ENCODE assay signal across 14 cellular contexts in the genomic region with DNA sequence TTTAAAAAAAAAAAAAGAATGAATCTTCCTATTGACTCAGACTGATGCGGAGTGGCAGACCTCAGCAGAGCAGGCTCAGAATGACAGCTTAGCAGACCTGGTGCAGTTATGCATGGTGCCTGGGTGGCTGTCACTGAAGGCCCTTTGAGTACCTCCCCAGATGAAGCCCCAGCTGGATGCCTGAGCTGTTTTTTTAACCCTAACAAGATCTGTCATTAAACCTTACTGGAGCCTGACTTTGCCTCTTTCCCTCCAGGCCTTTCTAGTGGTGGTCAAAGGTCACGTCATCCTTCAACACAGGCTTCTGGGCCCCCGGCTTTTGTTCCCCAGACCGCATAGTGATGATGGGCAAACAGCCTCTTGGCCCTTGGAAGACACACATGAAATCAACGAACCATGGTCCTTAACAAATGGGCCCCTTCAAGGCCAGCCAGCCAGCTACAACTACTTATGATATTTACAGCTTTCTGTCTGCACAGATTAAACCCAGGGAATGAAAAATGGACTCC.
DNase-seq lines count a peak whose midpoint lies in the region; ATAC-seq and TF ChIP-seq lines count a peak whose summit lies in the region.
"Had no signal": no experiment of that assay in that cellular context is flagged by ENCODE, and none has a peak within 500 bp of the region (broad histone marks: within the 10 kb centered on the region; RNA-seq: fewer than 3 reads in every experiment).

No MANE protein-coding gene starts in this region.

- no peak overlapping the region for H3K23ac ChIP-seq in trophoblast cell (ENCODE audit: low read length)

- H3K27ac ChIP-seq in endodermal cell (ENCODE audit: low read depth, low read length) (no peak overlapping the region), uterus (peak overlapping the region; percentile 9 to 19), trophoblast cell (ENCODE audit: low read depth, low read length) (no peak overlapping the region)
- H3K27ac ChIP-seq: thoracic aorta had no signal

- peaks cover 5% of the 10 kb centered on the region for H3K27me3 Mint-ChIP-seq in endodermal cell (ENCODE audit: insufficient read depth)
- H3K27me3 Mint-ChIP-seq in endothelial cell (ENCODE audit: unreplicated experiment), result peaks cover 10% of the 10 kb centered on the region

- TF ChIP-seq CTCF in endodermal cell (conservative IDR thresholded peaks at IDR 0.05) (no peak), uterus (IDR thresholded peaks at IDR 0.05) (no peak), endothelial cell (IDR thresholded peaks at IDR 0.05; ENCODE audit: unreplicated experiment) (no peak)

- H3K27me3 ChIP-seq in endodermal cell (ENCODE audit: control insufficient read depth, insufficient read depth, low read length, poor library complexity, severe bottlenecking) (no peaks in the 10 kb centered on the region), uterus (no peaks in the 10 kb centered on the region), trophoblast cell (ENCODE audit: insufficient read depth, low read length) (no peaks in the 10 kb centered on the region)

- H3K4me1 Mint-ChIP-seq in endodermal cell, result peaks cover 34% of the 10 kb centered on the region
- peaks cover 23% of the 10 kb centered on the region for H3K4me1 Mint-ChIP-seq in endothelial cell (ENCODE audit: unreplicated experiment)
- H3K4me1 Mint-ChIP-seq: naive B cell had no signal

- H4K8ac ChIP-seq in trophoblast cell (ENCODE audit: low read depth, low read length), result no peak overlapping the region

- H4K91ac ChIP-seq in trophoblast cell (ENCODE audit: low read depth, low read length), result no peak overlapping the region

- no peak overlapping the region for H2BK5ac ChIP-seq in trophoblast cell (ENCODE audit: low read depth, low read length, poor library complexity)

- no peak overlapping the region for H3K4me3 Mint-ChIP-seq in endodermal cell
- no peak overlapping the region for H3K4me3 Mint-ChIP-seq in endothelial cell (ENCODE audit: unreplicated experiment)
- H3K4me3 Mint-ChIP-seq: naive B cell had no signal

- H2AK5ac ChIP-seq in trophoblast cell (ENCODE audit: low read length), result no peak overlapping the region

- H3K4ac ChIP-seq in trophoblast cell (ENCODE audit: low read depth, low read length), result no peak overlapping the region

- 47 to 79% methylated on average over 3 to 5 of the region's 5 CpGs for WGBS in endodermal cell (ENCODE audit: insufficient coverage in 1 of 2, insufficient read length in 1 of 2), 2 experiments
- no CpG with 5 or more reads among the region's 5 CpGs for WGBS in trophoblast cell (ENCODE audit: extremely low coverage, insufficient coverage, insufficient read length)

- H3K4me3 ChIP-seq in endodermal cell (ENCODE audit: low read length) (no peak overlapping the region), uterus (no peak overlapping the region), trophoblast cell (ENCODE audit: low read depth, low read length) (no peak overlapping the region)
- H3K4me3 ChIP-seq: thoracic aorta had no signal

- no peak overlapping the region for H3K4me2 ChIP-seq in trophoblast cell (ENCODE audit: low read length)

- H3K36me3 ChIP-seq in endodermal cell (ENCODE audit: control insufficient read depth, insufficient read depth, low read length) (no peaks in the 10 kb centered on the region), uterus (peaks cover 0 to 2% of the 10 kb centered on the region in 2 donors), trophoblast cell (ENCODE audit: control insufficient read depth in 1 of 2, insufficient read depth in 2 of 2, low read length in 2 of 2) (no peaks in the 10 kb centered on the region)
- H3K36me3 ChIP-seq: thoracic aorta had no signal

- H3K9me3 Mint-ChIP-seq in endodermal cell (peaks cover 2% of the 10 kb centered on the region), endothelial cell (ENCODE audit: unreplicated experiment) (no peaks in the 10 kb centered on the region)

- no peak overlapping the region for H3K18ac ChIP-seq in trophoblast cell (ENCODE audit: low read length)

- no peak overlapping the region for H4K12ac ChIP-seq in trophoblast cell (ENCODE audit: low read depth, low read length)

- no peaks in the 10 kb centered on the region for H3K79me2 ChIP-seq in trophoblast cell (ENCODE audit: control insufficient read depth, insufficient read depth, low read length, poor library complexity)

- no peak overlapping the region for H2BK12ac ChIP-seq in trophoblast cell (ENCODE audit: low read length)

- H3K4me1 ChIP-seq in endodermal cell (ENCODE audit: control insufficient read depth, insufficient read depth, low read length), result no peaks in the 10 kb centered on the region
- peaks cover 0 to 3% of the 10 kb centered on the region in 2 donors for H3K4me1 ChIP-seq in uterus
- peaks cover 0 to 7% of the 10 kb centered on the region in 2 experiments for H3K4me1 ChIP-seq in trophoblast cell (ENCODE audit: control insufficient read depth in 1 of 2, insufficient read depth in 2 of 2, low read length in 2 of 2)

- no peak for ATAC-seq in HG03439 (IDR thresholded peaks at IDR 0.05; ENCODE audit: unreplicated experiment)

- H2BK120ac ChIP-seq in trophoblast cell (ENCODE audit: insufficient read depth, low read length, poor library complexity), result no peak overlapping the region

- H3K9ac ChIP-seq in endodermal cell (ENCODE audit: extremely low read depth, low read length, poor library complexity, severe bottlenecking), result no peak overlapping the region
- no peak overlapping the region for H3K9ac ChIP-seq in trophoblast cell (ENCODE audit: low read length)

- intact Hi-C loops in uterus (cut with DNase I; ENCODE audit: low total_unique reads), result no loop called here

- no peak overlapping the region for H2AFZ ChIP-seq in trophoblast cell (ENCODE audit: insufficient read depth, low read length, poor library complexity)

- H3K14ac ChIP-seq in trophoblast cell (ENCODE audit: low read length), result no peak overlapping the region

- H3K27ac Mint-ChIP-seq in endodermal cell (no peak overlapping the region), endothelial cell (ENCODE audit: unreplicated experiment) (no peak overlapping the region)
- H3K27ac Mint-ChIP-seq: naive B cell had no signal

- peak; percentile 5 for DNase-seq in stimulated activated CD4-positive, alpha-beta T cell treated with anti-CD3 and anti-CD28 coated beads, Interleukin-4, amount 100 ng/mL, for 24 hours
- no peak for DNase-seq in stimulated activated CD4-positive, alpha-beta T cell treated with anti-CD3 and anti-CD28 coated beads, Interleukin-4, amount 100 ng/mL, for 1 hour
- DNase-seq in NCI-H446 (lab: John Stamatoyannopoulos, UW) (peak; percentile 12 to 35), endodermal cell (peak; percentile 55), uterus (no peak), endothelial cell (ENCODE audit: low spot score) (no peak), trophoblast cell (no peak)
- DNase-seq: KG1, kidney glomerular epithelial cell, naive B cell, NCI-H2107, OCI-M1 had no signal

- no peak for TF ChIP-seq POLR2A in uterus (IDR thresholded peaks at IDR 0.05)

- no peaks in the 10 kb centered on the region for H3K9me3 ChIP-seq in endodermal cell (ENCODE audit: control insufficient read depth, low read length)
- H3K9me3 ChIP-seq in uterus, result no peaks in the 10 kb centered on the region
- H3K9me3 ChIP-seq in trophoblast cell (ENCODE audit: insufficient read depth, low read depth, low read length), result no peaks in the 10 kb centered on the region

- H3K79me1 ChIP-seq in trophoblast cell (ENCODE audit: low read length), result peaks cover 1% of the 10 kb centered on the region

- no peaks in the 10 kb centered on the region for H3K36me3 Mint-ChIP-seq in endodermal cell (ENCODE audit: low read depth)
- no peaks in the 10 kb centered on the region for H3K36me3 Mint-ChIP-seq in endothelial cell (ENCODE audit: low read depth, unreplicated experiment)

Comparison
In these comparisons a context has a peak if more than half of its experiments do, and no peak if none do; other contexts are left out.
1. DNase-seq: peak in stimulated activated CD4-positive, alpha-beta T cell treated with anti-CD3 and anti-CD28 coated beads, Interleukin-4, amount 100 ng/mL, for 24 hours (single experiment), NCI-H446 (2 of 2) and endodermal cell (single experiment); none in stimulated activated CD4-positive, alpha-beta T cell treated with anti-CD3 and anti-CD28 coated beads, Interleukin-4, amount 100 ng/mL, for 1 hour (single experiment), uterus (0 of 2), endothelial cell (single experiment) and trophoblast cell (0 of 2).
2. H3K27ac ChIP-seq: peak in uterus (2 of 2); none in endodermal cell (single experiment) and trophoblast cell (single experiment).